In the genomic region with DNA sequence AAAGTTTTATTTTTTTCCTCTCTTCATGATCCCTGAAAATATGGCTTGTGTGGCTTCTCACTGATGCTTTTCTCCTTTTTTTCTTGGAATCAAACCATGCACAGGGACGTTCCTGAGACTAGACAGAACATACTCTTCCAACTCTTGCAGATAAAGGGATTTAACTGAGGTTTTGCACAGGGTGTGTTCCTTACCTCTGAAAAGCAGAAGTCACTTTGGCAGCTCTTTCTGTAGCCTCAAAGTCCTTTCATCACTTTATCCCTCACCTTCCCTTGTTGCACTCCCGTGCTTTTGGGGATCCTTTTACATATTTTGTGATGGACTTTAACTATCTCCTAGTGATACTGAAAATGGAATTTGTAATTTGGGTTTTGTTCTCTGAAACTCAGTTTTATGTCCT, we compare ENCODE assay signal across 1 cellular context.
TF ChIP-seq lines count a peak whose summit lies in the region.

No MANE protein-coding gene starts in this region.

TF ChIP-seq in GM23338, 12 proteins besides CTCF, POLR2A, EP300 and RAD21 (continued from another document):
- TF ChIP-seq, protein P1, sequence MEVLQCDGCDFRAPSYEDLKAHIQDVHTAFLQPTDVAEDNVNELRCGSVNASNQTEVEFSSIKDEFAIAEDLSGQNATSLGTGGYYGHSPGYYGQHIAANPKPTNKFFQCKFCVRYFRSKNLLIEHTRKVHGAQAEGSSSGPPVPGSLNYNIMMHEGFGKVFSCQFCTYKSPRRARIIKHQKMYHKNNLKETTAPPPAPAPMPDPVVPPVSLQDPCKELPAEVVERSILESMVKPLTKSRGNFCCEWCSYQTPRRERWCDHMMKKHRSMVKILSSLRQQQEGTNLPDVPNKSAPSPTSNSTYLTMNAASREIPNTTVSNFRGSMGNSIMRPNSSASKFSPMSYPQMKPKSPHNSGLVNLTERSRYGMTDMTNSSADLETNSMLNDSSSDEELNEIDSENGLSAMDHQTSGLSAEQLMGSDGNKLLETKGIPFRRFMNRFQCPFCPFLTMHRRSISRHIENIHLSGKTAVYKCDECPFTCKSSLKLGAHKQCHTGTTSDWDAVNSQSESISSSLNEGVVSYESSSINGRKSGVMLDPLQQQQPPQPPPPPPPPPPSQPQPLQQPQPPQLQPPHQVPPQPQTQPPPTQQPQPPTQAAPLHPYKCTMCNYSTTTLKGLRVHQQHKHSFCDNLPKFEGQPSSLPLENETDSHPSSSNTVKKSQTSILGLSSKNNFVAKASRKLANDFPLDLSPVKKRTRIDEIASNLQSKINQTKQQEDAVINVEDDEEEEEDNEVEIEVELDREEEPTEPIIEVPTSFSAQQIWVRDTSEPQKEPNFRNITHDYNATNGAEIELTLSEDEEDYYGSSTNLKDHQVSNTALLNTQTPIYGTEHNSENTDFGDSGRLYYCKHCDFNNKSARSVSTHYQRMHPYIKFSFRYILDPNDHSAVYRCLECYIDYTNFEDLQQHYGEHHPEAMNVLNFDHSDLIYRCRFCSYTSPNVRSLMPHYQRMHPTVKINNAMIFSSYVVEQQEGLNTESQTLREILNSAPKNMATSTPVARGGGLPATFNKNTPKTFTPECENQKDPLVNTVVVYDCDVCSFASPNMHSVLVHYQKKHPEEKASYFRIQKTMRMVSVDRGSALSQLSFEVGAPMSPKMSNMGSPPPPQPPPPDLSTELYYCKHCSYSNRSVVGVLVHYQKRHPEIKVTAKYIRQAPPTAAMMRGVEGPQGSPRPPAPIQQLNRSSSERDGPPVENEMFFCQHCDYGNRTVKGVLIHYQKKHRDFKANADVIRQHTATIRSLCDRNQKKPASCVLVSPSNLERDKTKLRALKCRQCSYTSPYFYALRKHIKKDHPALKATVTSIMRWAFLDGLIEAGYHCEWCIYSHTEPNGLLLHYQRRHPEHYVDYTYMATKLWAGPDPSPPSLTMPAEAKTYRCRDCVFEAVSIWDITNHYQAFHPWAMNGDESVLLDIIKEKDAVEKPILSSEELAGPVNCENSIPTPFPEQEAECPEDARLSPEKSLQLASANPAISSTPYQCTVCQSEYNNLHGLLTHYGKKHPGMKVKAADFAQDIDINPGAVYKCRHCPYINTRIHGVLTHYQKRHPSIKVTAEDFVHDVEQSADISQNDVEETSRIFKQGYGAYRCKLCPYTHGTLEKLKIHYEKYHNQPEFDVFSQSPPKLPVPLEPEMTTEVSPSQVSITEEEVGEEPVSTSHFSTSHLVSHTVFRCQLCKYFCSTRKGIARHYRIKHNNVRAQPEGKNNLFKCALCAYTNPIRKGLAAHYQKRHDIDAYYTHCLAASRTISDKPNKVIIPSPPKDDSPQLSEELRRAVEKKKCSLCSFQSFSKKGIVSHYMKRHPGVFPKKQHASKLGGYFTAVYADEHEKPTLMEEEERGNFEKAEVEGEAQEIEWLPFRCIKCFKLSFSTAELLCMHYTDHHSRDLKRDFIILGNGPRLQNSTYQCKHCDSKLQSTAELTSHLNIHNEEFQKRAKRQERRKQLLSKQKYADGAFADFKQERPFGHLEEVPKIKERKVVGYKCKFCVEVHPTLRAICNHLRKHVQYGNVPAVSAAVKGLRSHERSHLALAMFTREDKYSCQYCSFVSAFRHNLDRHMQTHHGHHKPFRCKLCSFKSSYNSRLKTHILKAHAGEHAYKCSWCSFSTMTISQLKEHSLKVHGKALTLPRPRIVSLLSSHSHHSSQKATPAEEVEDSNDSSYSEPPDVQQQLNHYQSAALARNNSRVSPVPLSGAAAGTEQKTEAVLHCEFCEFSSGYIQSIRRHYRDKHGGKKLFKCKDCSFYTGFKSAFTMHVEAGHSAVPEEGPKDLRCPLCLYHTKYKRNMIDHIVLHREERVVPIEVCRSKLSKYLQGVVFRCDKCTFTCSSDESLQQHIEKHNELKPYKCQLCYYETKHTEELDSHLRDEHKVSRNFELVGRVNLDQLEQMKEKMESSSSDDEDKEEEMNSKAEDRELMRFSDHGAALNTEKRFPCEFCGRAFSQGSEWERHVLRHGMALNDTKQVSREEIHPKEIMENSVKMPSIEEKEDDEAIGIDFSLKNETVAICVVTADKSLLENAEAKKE (CRISPR knock-in tag; IDR thresholded peaks at IDR 0.05) = no peak
- TF ChIP-seq CREB1 (CRISPR knock-in tag; IDR thresholded peaks at IDR 0.05; ENCODE audit: low read depth) = no peak
- no peak for TF ChIP-seq NANOG (IDR thresholded peaks at IDR 0.05; ENCODE audit: borderline replicate concordance)
- TF ChIP-seq EZH2 (IDR thresholded peaks at IDR 0.05; ENCODE audit: low read depth, unreplicated experiment) = no peak
- TF ChIP-seq, protein P2, sequence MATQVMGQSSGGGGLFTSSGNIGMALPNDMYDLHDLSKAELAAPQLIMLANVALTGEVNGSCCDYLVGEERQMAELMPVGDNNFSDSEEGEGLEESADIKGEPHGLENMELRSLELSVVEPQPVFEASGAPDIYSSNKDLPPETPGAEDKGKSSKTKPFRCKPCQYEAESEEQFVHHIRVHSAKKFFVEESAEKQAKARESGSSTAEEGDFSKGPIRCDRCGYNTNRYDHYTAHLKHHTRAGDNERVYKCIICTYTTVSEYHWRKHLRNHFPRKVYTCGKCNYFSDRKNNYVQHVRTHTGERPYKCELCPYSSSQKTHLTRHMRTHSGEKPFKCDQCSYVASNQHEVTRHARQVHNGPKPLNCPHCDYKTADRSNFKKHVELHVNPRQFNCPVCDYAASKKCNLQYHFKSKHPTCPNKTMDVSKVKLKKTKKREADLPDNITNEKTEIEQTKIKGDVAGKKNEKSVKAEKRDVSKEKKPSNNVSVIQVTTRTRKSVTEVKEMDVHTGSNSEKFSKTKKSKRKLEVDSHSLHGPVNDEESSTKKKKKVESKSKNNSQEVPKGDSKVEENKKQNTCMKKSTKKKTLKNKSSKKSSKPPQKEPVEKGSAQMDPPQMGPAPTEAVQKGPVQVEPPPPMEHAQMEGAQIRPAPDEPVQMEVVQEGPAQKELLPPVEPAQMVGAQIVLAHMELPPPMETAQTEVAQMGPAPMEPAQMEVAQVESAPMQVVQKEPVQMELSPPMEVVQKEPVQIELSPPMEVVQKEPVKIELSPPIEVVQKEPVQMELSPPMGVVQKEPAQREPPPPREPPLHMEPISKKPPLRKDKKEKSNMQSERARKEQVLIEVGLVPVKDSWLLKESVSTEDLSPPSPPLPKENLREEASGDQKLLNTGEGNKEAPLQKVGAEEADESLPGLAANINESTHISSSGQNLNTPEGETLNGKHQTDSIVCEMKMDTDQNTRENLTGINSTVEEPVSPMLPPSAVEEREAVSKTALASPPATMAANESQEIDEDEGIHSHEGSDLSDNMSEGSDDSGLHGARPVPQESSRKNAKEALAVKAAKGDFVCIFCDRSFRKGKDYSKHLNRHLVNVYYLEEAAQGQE (IDR thresholded peaks at IDR 0.05; ENCODE audit: unreplicated experiment) = no peak
- TF ChIP-seq JUNB (IDR thresholded peaks at IDR 0.05; ENCODE audit: unreplicated experiment) = no peak
- no peak for TF ChIP-seq EZH2phosphoT487 (IDR thresholded peaks at IDR 0.05; ENCODE audit: unreplicated experiment)
- no peak for TF ChIP-seq POLR2AphosphoS5 (IDR thresholded peaks at IDR 0.05; ENCODE audit: low read depth)
